ENCODE assay signal across 23 cellular contexts in genomic region chr4:185911556-185912064, GRCh38.
DNase-seq lines count a peak whose midpoint lies in the region; ATAC-seq and TF ChIP-seq lines count a peak whose summit lies in the region.
"Had no signal": no experiment of that assay in that cellular context is flagged by ENCODE, and none has a peak within 500 bp of the region (broad histone marks: within the 10 kb centered on the region; RNA-seq: fewer than 3 reads in every experiment).

No MANE protein-coding gene starts in this region.

- no peak for TF ChIP-seq CTCF in glutamatergic neuron (IDR thresholded peaks at IDR 0.05; ENCODE audit: partially characterized antibody, unreplicated experiment)

- H3K27ac Mint-ChIP-seq in glutamatergic neuron (ENCODE audit: unreplicated experiment) = no peak overlapping the region
- H3K27ac Mint-ChIP-seq: activated CD4-positive, alpha-beta memory T cell treated with anti-CD3 and anti-CD28 coated beads, Interleukin-2, amount 10 ng/mL, durations not matched to agents 7 days and 5 days; CD4-positive, alpha-beta memory T cell; stimulated activated naive CD8-positive, alpha-beta T cell treated with anti-CD3 and anti-CD28 coated beads, Interleukin-15, amount 100 ng/mL, for 72 hours had no signal

- DNase-seq in Caki2 (ENCODE audit: low read depth) (peak; percentile 26), LHCN-M2 (ENCODE audit: low read depth) (peak; percentile 28), astrocyte of the hippocampus (ENCODE audit: low read depth, low spot score) (peak; percentile 35), glutamatergic neuron (no peak), GF-D8 (lab: John Stamatoyannopoulos, UW) (no peak), pons (ENCODE audit: low spot score) (no peak), NCI-H524 (lab: John Stamatoyannopoulos, UW) (no peak)
- DNase-seq: activated CD4-positive, alpha-beta memory T cell treated with anti-CD3 and anti-CD28 coated beads, Interleukin-2, amount 10 ng/mL, durations not matched to agents 7 days and 5 days; activated gamma-delta T cell treated with Interleukin-2 at 50 U/mL for 16 hours; activated T-cell treated with anti-CD3 and anti-CD28 coated beads for 4 hours; CD4-positive, alpha-beta memory T cell; DND-41; effector memory CD4-positive, alpha-beta T cell; heart right ventricle; left ventricle myocardium superior; mucosa of descending colon; NCI-H1694; SJCRH30; stimulated activated CD4-positive, alpha-beta T cell treated with anti-CD3 and anti-CD28 coated beads, Interleukin-2, amount 100 ng/mL, for 24 hours; stimulated activated naive CD8-positive, alpha-beta T cell treated with anti-CD3 and anti-CD28 coated beads, Interleukin-15, amount 100 ng/mL, for 72 hours had no signal

- peaks cover 5% of the 10 kb centered on the region for H3K36me3 Mint-ChIP-seq in glutamatergic neuron (ENCODE audit: unreplicated experiment)
- H3K36me3 Mint-ChIP-seq: CD4-positive, alpha-beta memory T cell had no signal

- peaks cover 4% of the 10 kb centered on the region for H3K9me3 Mint-ChIP-seq in glutamatergic neuron (ENCODE audit: unreplicated experiment)
- H3K9me3 Mint-ChIP-seq: activated CD4-positive, alpha-beta memory T cell treated with anti-CD3 and anti-CD28 coated beads, Interleukin-2, amount 10 ng/mL, durations not matched to agents 7 days and 5 days; neural crest cell had no signal

- in situ Hi-C loops in Caki2 (cut with HindIII; ENCODE audit: low pct_unique_long_range_greater_than_20kb, low sequenced_read_pairs) = no loop called here

- peaks cover 6% of the 10 kb centered on the region for H3K27me3 Mint-ChIP-seq in glutamatergic neuron (ENCODE audit: unreplicated experiment)
- H3K27me3 Mint-ChIP-seq: activated CD4-positive, alpha-beta memory T cell treated with anti-CD3 and anti-CD28 coated beads, Interleukin-2, amount 10 ng/mL, durations not matched to agents 7 days and 5 days; stimulated activated naive CD8-positive, alpha-beta T cell treated with anti-CD3 and anti-CD28 coated beads, Interleukin-15, amount 100 ng/mL, for 72 hours had no signal

- H3K4me1 Mint-ChIP-seq in glutamatergic neuron (ENCODE audit: low read depth, unreplicated experiment) = peaks cover 12% of the 10 kb centered on the region
- H3K4me1 Mint-ChIP-seq: activated CD4-positive, alpha-beta memory T cell treated with anti-CD3 and anti-CD28 coated beads, Interleukin-2, amount 10 ng/mL, durations not matched to agents 7 days and 5 days; CD4-positive, alpha-beta memory T cell; stimulated activated naive CD8-positive, alpha-beta T cell treated with anti-CD3 and anti-CD28 coated beads, Interleukin-15, amount 100 ng/mL, for 72 hours had no signal

- peak overlapping the region; percentile 18 for H3K4me3 Mint-ChIP-seq in glutamatergic neuron (ENCODE audit: unreplicated experiment)
- H3K4me3 Mint-ChIP-seq: activated CD4-positive, alpha-beta memory T cell treated with anti-CD3 and anti-CD28 coated beads, Interleukin-2, amount 10 ng/mL, durations not matched to agents 7 days and 5 days; CD4-positive, alpha-beta memory T cell; neural crest cell; stimulated activated naive CD8-positive, alpha-beta T cell treated with anti-CD3 and anti-CD28 coated beads, Interleukin-15, amount 100 ng/mL, for 72 hours had no signal

- no peak for ATAC-seq in GM18502 (IDR thresholded peaks at IDR 0.05; ENCODE audit: poor library complexity, unreplicated experiment)
- ATAC-seq: heart right ventricle; K562; left ventricle myocardium superior; mucosa of descending colon; stimulated activated naive CD8-positive, alpha-beta T cell treated with anti-CD3 and anti-CD28 coated beads, Interleukin-15, amount 100 ng/mL, for 72 hours had no signal

Comparison
In these comparisons a context has a peak if more than half of its experiments do, and no peak if none do; other contexts are left out.
1. DNase-seq: peak in Caki2 (single experiment), LHCN-M2 (single experiment) and astrocyte of the hippocampus (single experiment); none in glutamatergic neuron (single experiment), GF-D8 (single experiment), pons (single experiment) and NCI-H524 (0 of 2).